In genomic region chr1:96361961-96362360, GRCh38 we compare ENCODE assay signal across 18 cellular contexts.
A peak's percentile ranks its signal among the peaks of the same experiment; 100 is the strongest.
DNase-seq lines count a peak whose midpoint lies in the region; TF ChIP-seq lines count a peak whose summit lies in the region.
"Had no signal": no experiment of that assay in that cellular context is flagged by ENCODE, and none has a peak within 500 bp of the region (broad histone marks: within the 10 kb centered on the region; RNA-seq: fewer than 3 reads in every experiment).

No MANE protein-coding gene starts in this region.

- H3K4me3 Mint-ChIP-seq in HFFc6 = peak overlapping the region; percentile 25; the same call in 1 of the 2 replicates
- H3K4me3 Mint-ChIP-seq: effector memory CD8-positive, alpha-beta T cell; type B pancreatic cell had no signal

- peaks cover 31% of the 10 kb centered on the region for H3K4me1 ChIP-seq in PC-9 (replicated peaks; ENCODE audit: insufficient read depth)
- peaks cover 64% of the 10 kb centered on the region for H3K4me1 ChIP-seq in skeletal muscle satellite cell (ENCODE audit: control insufficient read depth, insufficient read depth, low read length)
- H3K4me1 ChIP-seq in esophagus muscularis mucosa = peaks cover 0 to 9% (median 0%) of the 10 kb centered on the region in 4 donors
- H3K4me1 ChIP-seq: pancreas had no signal

- DNase-seq in HFFc6 (no peak), PC-9 (no peak), epithelial cell of prostate (ENCODE audit: low read depth, low spot score) (no peak), NCI-H146 (lab: John Stamatoyannopoulos, UW) (no peak), NCI-H128 (lab: John Stamatoyannopoulos, UW; ENCODE audit: unreplicated experiment) (no peak), esophagus muscularis mucosa (ENCODE audit: extremely low spot score) (no peak)
- DNase-seq: activated CD4-positive, alpha-beta T cell treated with anti-CD3 and anti-CD28 coated beads, Interleukin-2, amount 50 U/mL, for 1 hour; BE2C; cerebellar nuclear complex; effector memory CD8-positive, alpha-beta T cell; NCI-H1930; pancreas; SHP77 treated with DMSO at 0.1 percent for 48 hours; stimulated activated naive CD8-positive, alpha-beta T cell treated with anti-CD3 and anti-CD28 coated beads, Interleukin-15, Interleukin-2, amounts not matched to agents 100 U/mL and 50 U/mL, for 24 hours had no signal

- no TSS peak for BruUV-seq in PC-9 (replicated peaks; lab: Mats Ljungman, UMichigan)

- H3K27ac Mint-ChIP-seq in HFFc6 = peak overlapping the region; percentile 6; the same call in 1 of the 2 replicates
- H3K27ac Mint-ChIP-seq: effector memory CD8-positive, alpha-beta T cell; type B pancreatic cell had no signal

- H4K20me1 ChIP-seq in PC-9 (ENCODE audit: insufficient read depth) = no peaks in the 10 kb centered on the region

- H3K27ac ChIP-seq in PC-9 (peak overlapping the region; percentile 43), epithelial cell of prostate (peak overlapping the region; percentile 60), esophagus muscularis mucosa (replicated peaks in 1 of 4) (no peak overlapping the region)
- H3K27ac ChIP-seq: pancreas, VCaP had no signal

- H3K36me3 Mint-ChIP-seq in HFFc6 (ENCODE audit: low read depth) = no peaks in the 10 kb centered on the region
- H3K36me3 Mint-ChIP-seq: type B pancreatic cell had no signal

- no peaks in the 10 kb centered on the region for H3K9me2 ChIP-seq in PC-9 (ENCODE audit: insufficient read depth)

- H3K4me2 ChIP-seq in PC-9 = peak overlapping the region; percentile 29
- peak overlapping the region; percentile 39 for H3K4me2 ChIP-seq in skeletal muscle satellite cell (ENCODE audit: low read length)

- POLR2A ChIA-PET in PC-9 (lab: Charles Lee; ENCODE audit: unreplicated experiment) = no interaction called here

- H3K27me3 Mint-ChIP-seq in HFFc6 (ENCODE audit: insufficient read depth) = peaks cover 2% of the 10 kb centered on the region; the same call in 1 of the 2 replicates
- H3K27me3 Mint-ChIP-seq: effector memory CD8-positive, alpha-beta T cell; type B pancreatic cell had no signal

- no peak overlapping the region for H3K9ac ChIP-seq in skeletal muscle satellite cell (ENCODE audit: low read depth, low read length)

- H3K4me3 ChIP-seq in PC-9 (no peak overlapping the region), skeletal muscle satellite cell (ENCODE audit: low read length) (no peak overlapping the region), esophagus muscularis mucosa (no peak overlapping the region)
- H3K4me3 ChIP-seq: lung, pancreas had no signal

- H3K9me3 ChIP-seq in PC-9 (ENCODE audit: insufficient read depth, low read depth) = peaks cover 12% of the 10 kb centered on the region
- H3K9me3 ChIP-seq in skeletal muscle satellite cell (replicated peaks; ENCODE audit: low read length) = no peaks in the 10 kb centered on the region
- no peaks in the 10 kb centered on the region for H3K9me3 ChIP-seq in esophagus muscularis mucosa
- H3K9me3 ChIP-seq: BE2C, pancreas had no signal

- H3F3A ChIP-seq in PC-9 (ENCODE audit: insufficient read depth, low read depth) = peaks cover 8% of the 10 kb centered on the region; the same call in 1 of the 2 replicates

- no peaks in the 10 kb centered on the region for H3K9me3 Mint-ChIP-seq in HFFc6
- H3K9me3 Mint-ChIP-seq: type B pancreatic cell had no signal

- intact Hi-C loops in PC-9 (cut with micrococcal nuclease; ENCODE audit: unreplicated experiment) = loop anchor here (1.0 kb wide), 1 partner anchor 27 kb away; no protein-coding TSS in a partner anchor
- intact Hi-C loops in esophagus muscularis mucosa (cut with DNase I) = no loop called here

- H2AFZ ChIP-seq in PC-9 = no peak overlapping the region

- TF ChIP-seq POLR2A in esophagus muscularis mucosa (IDR thresholded peaks at IDR 0.05; ENCODE audit: low read depth) = no peak

- CTCF ChIA-PET in PC-9 (lab: Charles Lee) = no interaction called here

- H3K36me3 ChIP-seq in PC-9 (ENCODE audit: low read depth) = no peaks in the 10 kb centered on the region
- H3K36me3 ChIP-seq in skeletal muscle satellite cell (ENCODE audit: insufficient read depth, low read length) = no peaks in the 10 kb centered on the region
- no peaks in the 10 kb centered on the region for H3K36me3 ChIP-seq in esophagus muscularis mucosa
- H3K36me3 ChIP-seq: BE2C, pancreas had no signal

- no peak for TF ChIP-seq CTCF in HFFc6 (IDR thresholded peaks at IDR 0.05)
- TF ChIP-seq CTCF in PC-9 (conservative IDR thresholded peaks at IDR 0.05) = no peak
- no peak for TF ChIP-seq CTCF in esophagus muscularis mucosa (IDR thresholded peaks at IDR 0.05)

- peaks cover 71% of the 10 kb centered on the region for H3K4me1 Mint-ChIP-seq in HFFc6 (ENCODE audit: low read depth)

- H3K27me3 ChIP-seq in PC-9 (ENCODE audit: insufficient read depth, low read depth) (no peaks in the 10 kb centered on the region), skeletal muscle satellite cell (ENCODE audit: control insufficient read depth, insufficient read depth, low read length) (no peaks in the 10 kb centered on the region), esophagus muscularis mucosa (no peaks in the 10 kb centered on the region)
- H3K27me3 ChIP-seq: BE2C, pancreas had no signal

- no peaks in the 10 kb centered on the region for H3K79me2 ChIP-seq in PC-9 (ENCODE audit: low read depth)

- TF ChIP-seq EP300 in esophagus muscularis mucosa (IDR thresholded peaks at IDR 0.05) = no peak

Comparison
In these comparisons a context has a peak if more than half of its experiments do, and no peak if none do; other contexts are left out.
1. H3K27ac ChIP-seq: peak in PC-9 (single experiment) and epithelial cell of prostate (single experiment); none in esophagus muscularis mucosa (0 of 4).